Comparison of ENCODE assay signal across 1 cellular context in the genomic region with DNA sequence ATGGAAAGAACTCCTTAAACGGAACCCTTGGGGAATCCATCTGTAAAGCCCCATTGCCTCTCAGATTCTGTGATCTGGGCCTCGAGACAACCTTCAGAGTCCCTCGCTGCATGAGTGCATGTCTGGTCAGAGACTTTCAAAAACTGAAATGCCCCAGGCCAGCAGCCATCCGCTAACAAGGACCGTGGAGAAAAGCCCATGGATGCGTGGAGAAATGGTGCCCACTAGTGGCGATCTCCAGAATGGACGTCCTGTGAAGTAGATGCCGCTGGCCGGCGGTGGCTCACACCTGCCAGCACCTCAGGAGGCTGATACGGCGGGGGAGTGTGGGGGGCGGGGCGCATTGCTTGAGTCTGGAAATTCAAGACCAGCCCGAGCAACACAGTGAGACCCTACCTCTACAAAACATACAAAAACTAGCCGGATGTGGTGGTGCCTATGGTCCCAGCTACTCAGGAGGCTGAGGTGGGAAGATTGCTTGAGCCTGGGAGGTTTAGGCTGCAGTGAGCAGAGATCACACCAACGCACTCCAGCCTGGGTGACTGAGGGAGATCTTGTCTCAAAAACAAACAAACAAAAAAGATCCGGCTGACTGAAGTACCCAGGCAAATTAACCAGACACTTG.
TF ChIP-seq lines count a peak whose summit lies in the region.

No MANE protein-coding gene starts in this region.

TF ChIP-seq in GM12878, 131 proteins besides CTCF, POLR2A, EP300 and RAD21 (continued from another document):
- TF ChIP-seq FOXM1 (IDR thresholded peaks at IDR 0.05; ENCODE audit: low read depth, low read length), result 0 out of 2 replicates have a peak, but pooled peaks have one; percentile 27
- no peak for TF ChIP-seq RAD51 (IDR thresholded peaks at IDR 0.05)
- TF ChIP-seq STAT3 (IDR thresholded peaks at IDR 0.05; ENCODE audit: low read depth, low read length), result no peak
- TF ChIP-seq, protein P1, sequence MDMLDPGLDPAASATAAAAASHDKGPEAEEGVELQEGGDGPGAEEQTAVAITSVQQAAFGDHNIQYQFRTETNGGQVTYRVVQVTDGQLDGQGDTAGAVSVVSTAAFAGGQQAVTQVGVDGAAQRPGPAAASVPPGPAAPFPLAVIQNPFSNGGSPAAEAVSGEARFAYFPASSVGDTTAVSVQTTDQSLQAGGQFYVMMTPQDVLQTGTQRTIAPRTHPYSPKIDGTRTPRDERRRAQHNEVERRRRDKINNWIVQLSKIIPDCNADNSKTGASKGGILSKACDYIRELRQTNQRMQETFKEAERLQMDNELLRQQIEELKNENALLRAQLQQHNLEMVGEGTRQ (IDR thresholded peaks at IDR 0.05; ENCODE audit: borderline replicate concordance, low read depth, low read length), result no peak
- no peak for TF ChIP-seq SIN3A (IDR thresholded peaks at IDR 0.05; ENCODE audit: low read depth, low read length)
- TF ChIP-seq EGR1 (IDR thresholded peaks at IDR 0.05; ENCODE audit: borderline replicate concordance in 1 of 2, low read depth in 2 of 2, low read length in 2 of 2), result no peak
- no peak for TF ChIP-seq ZBED1 (IDR thresholded peaks at IDR 0.05; ENCODE audit: borderline replicate concordance)
- no peak for TF ChIP-seq KLF5 (IDR thresholded peaks at IDR 0.05; ENCODE audit: partially characterized antibody)
- no peak for TF ChIP-seq ZNF217 (IDR thresholded peaks at IDR 0.05)
- no peak for TF ChIP-seq FOXK2 (IDR thresholded peaks at IDR 0.05)
- no peak for TF ChIP-seq BRCA1 (IDR thresholded peaks at IDR 0.05; ENCODE audit: low read depth, low read length)
- TF ChIP-seq ZNF207 (IDR thresholded peaks at IDR 0.05; ENCODE audit: borderline replicate concordance), result no peak
- TF ChIP-seq, protein P2, sequence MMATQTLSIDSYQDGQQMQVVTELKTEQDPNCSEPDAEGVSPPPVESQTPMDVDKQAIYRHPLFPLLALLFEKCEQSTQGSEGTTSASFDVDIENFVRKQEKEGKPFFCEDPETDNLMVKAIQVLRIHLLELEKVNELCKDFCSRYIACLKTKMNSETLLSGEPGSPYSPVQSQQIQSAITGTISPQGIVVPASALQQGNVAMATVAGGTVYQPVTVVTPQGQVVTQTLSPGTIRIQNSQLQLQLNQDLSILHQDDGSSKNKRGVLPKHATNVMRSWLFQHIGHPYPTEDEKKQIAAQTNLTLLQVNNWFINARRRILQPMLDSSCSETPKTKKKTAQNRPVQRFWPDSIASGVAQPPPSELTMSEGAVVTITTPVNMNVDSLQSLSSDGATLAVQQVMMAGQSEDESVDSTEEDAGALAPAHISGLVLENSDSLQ (IDR thresholded peaks at IDR 0.05), result no peak
- TF ChIP-seq MYB (IDR thresholded peaks at IDR 0.05; ENCODE audit: borderline replicate concordance, low read depth, low read length), result no peak
- no peak for TF ChIP-seq POLR2AphosphoS5 (IDR thresholded peaks at IDR 0.05; ENCODE audit: low read length)
- TF ChIP-seq, protein P3, sequence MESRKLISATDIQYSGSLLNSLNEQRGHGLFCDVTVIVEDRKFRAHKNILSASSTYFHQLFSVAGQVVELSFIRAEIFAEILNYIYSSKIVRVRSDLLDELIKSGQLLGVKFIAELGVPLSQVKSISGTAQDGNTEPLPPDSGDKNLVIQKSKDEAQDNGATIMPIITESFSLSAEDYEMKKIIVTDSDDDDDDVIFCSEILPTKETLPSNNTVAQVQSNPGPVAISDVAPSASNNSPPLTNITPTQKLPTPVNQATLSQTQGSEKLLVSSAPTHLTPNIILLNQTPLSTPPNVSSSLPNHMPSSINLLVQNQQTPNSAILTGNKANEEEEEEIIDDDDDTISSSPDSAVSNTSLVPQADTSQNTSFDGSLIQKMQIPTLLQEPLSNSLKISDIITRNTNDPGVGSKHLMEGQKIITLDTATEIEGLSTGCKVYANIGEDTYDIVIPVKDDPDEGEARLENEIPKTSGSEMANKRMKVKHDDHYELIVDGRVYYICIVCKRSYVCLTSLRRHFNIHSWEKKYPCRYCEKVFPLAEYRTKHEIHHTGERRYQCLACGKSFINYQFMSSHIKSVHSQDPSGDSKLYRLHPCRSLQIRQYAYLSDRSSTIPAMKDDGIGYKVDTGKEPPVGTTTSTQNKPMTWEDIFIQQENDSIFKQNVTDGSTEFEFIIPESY (IDR thresholded peaks at IDR 0.05), result no peak
- no peak for TF ChIP-seq MEF2A (IDR thresholded peaks at IDR 0.05; ENCODE audit: insufficient read depth, low read depth, low read length)
- no peak for TF ChIP-seq GATAD2B (conservative IDR thresholded peaks at IDR 0.05; ENCODE audit: low read depth)
- TF ChIP-seq CHD4 (IDR thresholded peaks at IDR 0.05), result no peak
- TF ChIP-seq ZNF274 (IDR thresholded peaks at IDR 0.05; ENCODE audit: insufficient read depth, insufficient read length), result no peak
- no peak for TF ChIP-seq FOS (IDR thresholded peaks at IDR 0.05; ENCODE audit: borderline replicate concordance, extremely low read depth, insufficient read length)
- TF ChIP-seq SIX5 (IDR thresholded peaks at IDR 0.05; ENCODE audit: low read depth, low read length, severe bottlenecking), result no peak
- no peak for TF ChIP-seq PAX8 (IDR thresholded peaks at IDR 0.05)
- no peak for TF ChIP-seq EED (IDR thresholded peaks at IDR 0.05; ENCODE audit: low read depth)
- no peak for TF ChIP-seq MYC (IDR thresholded peaks at IDR 0.05; ENCODE audit: insufficient read depth, insufficient read length, insufficient replicate concordance, low read length, severe bottlenecking)
- TF ChIP-seq, protein P4, sequence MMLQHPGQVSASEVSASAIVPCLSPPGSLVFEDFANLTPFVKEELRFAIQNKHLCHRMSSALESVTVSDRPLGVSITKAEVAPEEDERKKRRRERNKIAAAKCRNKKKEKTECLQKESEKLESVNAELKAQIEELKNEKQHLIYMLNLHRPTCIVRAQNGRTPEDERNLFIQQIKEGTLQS (IDR thresholded peaks at IDR 0.05; ENCODE audit: borderline replicate concordance, extremely low read depth, low read depth, low read length), result no peak
- TF ChIP-seq, protein P5, sequence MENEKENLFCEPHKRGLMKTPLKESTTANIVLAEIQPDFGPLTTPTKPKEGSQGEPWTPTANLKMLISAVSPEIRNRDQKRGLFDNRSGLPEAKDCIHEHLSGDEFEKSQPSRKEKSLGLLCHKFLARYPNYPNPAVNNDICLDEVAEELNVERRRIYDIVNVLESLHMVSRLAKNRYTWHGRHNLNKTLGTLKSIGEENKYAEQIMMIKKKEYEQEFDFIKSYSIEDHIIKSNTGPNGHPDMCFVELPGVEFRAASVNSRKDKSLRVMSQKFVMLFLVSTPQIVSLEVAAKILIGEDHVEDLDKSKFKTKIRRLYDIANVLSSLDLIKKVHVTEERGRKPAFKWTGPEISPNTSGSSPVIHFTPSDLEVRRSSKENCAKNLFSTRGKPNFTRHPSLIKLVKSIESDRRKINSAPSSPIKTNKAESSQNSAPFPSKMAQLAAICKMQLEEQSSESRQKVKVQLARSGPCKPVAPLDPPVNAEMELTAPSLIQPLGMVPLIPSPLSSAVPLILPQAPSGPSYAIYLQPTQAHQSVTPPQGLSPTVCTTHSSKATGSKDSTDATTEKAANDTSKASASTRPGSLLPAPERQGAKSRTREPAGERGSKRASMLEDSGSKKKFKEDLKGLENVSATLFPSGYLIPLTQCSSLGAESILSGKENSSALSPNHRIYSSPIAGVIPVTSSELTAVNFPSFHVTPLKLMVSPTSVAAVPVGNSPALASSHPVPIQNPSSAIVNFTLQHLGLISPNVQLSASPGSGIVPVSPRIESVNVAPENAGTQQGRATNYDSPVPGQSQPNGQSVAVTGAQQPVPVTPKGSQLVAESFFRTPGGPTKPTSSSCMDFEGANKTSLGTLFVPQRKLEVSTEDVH (IDR thresholded peaks at IDR 0.05; ENCODE audit: low read depth, partially characterized antibody), result no peak
- TF ChIP-seq POU2F2 (IDR thresholded peaks at IDR 0.05; ENCODE audit: borderline replicate concordance, low read depth, low read length), result peak; percentile 47; the same call in 1 of the 3 replicates
- no peak for TF ChIP-seq WRNIP1 (IDR thresholded peaks at IDR 0.05; ENCODE audit: borderline replicate concordance, low read depth, low read length)
- no peak for TF ChIP-seq ASH2L (IDR thresholded peaks at IDR 0.05; ENCODE audit: borderline replicate concordance, low read depth)
- peak; percentile 47; the same call in 1 of the 2 replicates for TF ChIP-seq MXI1 (IDR thresholded peaks at IDR 0.05; ENCODE audit: low read depth, low read length)
- TF ChIP-seq, protein P6, sequence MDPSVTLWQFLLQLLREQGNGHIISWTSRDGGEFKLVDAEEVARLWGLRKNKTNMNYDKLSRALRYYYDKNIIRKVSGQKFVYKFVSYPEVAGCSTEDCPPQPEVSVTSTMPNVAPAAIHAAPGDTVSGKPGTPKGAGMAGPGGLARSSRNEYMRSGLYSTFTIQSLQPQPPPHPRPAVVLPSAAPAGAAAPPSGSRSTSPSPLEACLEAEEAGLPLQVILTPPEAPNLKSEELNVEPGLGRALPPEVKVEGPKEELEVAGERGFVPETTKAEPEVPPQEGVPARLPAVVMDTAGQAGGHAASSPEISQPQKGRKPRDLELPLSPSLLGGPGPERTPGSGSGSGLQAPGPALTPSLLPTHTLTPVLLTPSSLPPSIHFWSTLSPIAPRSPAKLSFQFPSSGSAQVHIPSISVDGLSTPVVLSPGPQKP (IDR thresholded peaks at IDR 0.05; ENCODE audit: low read depth, low read length), result no peak
- no peak for TF ChIP-seq SUPT20H (IDR thresholded peaks at IDR 0.05; ENCODE audit: borderline replicate concordance, control insufficient read depth, low read depth, low read length)
- no peak for TF ChIP-seq RFX5 (IDR thresholded peaks at IDR 0.05; ENCODE audit: low read depth, low read length)
- TF ChIP-seq SRF (IDR thresholded peaks at IDR 0.05; ENCODE audit: low read depth in 2 of 2, low read length in 2 of 2), result no peak
- peak; percentile 40; the same call in 1 of the 2 replicates for TF ChIP-seq TBL1XR1 (IDR thresholded peaks at IDR 0.05; ENCODE audit: low read depth, low read length)
- TF ChIP-seq, protein P7, sequence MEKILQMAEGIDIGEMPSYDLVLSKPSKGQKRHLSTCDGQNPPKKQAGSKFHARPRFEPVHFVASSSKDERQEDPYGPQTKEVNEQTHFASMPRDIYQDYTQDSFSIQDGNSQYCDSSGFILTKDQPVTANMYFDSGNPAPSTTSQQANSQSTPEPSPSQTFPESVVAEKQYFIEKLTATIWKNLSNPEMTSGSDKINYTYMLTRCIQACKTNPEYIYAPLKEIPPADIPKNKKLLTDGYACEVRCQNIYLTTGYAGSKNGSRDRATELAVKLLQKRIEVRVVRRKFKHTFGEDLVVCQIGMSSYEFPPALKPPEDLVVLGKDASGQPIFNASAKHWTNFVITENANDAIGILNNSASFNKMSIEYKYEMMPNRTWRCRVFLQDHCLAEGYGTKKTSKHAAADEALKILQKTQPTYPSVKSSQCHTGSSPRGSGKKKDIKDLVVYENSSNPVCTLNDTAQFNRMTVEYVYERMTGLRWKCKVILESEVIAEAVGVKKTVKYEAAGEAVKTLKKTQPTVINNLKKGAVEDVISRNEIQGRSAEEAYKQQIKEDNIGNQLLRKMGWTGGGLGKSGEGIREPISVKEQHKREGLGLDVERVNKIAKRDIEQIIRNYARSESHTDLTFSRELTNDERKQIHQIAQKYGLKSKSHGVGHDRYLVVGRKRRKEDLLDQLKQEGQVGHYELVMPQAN (conservative IDR thresholded peaks at IDR 0.05), result no peak
- TF ChIP-seq, protein P8, sequence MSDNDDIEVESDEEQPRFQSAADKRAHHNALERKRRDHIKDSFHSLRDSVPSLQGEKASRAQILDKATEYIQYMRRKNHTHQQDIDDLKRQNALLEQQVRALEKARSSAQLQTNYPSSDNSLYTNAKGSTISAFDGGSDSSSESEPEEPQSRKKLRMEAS (IDR thresholded peaks at IDR 0.05; ENCODE audit: low read depth, low read length), result peak; percentile 34; the same call in 1 of the 2 replicates
- TF ChIP-seq, protein P9, sequence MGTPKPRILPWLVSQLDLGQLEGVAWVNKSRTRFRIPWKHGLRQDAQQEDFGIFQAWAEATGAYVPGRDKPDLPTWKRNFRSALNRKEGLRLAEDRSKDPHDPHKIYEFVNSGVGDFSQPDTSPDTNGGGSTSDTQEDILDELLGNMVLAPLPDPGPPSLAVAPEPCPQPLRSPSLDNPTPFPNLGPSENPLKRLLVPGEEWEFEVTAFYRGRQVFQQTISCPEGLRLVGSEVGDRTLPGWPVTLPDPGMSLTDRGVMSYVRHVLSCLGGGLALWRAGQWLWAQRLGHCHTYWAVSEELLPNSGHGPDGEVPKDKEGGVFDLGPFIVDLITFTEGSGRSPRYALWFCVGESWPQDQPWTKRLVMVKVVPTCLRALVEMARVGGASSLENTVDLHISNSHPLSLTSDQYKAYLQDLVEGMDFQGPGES (IDR thresholded peaks at IDR 0.05), result no peak
- TF ChIP-seq HDGF (IDR thresholded peaks at IDR 0.05), result no peak
- TF ChIP-seq RB1 (IDR thresholded peaks at IDR 0.05; ENCODE audit: borderline replicate concordance), result no peak
- TF ChIP-seq, protein P10, sequence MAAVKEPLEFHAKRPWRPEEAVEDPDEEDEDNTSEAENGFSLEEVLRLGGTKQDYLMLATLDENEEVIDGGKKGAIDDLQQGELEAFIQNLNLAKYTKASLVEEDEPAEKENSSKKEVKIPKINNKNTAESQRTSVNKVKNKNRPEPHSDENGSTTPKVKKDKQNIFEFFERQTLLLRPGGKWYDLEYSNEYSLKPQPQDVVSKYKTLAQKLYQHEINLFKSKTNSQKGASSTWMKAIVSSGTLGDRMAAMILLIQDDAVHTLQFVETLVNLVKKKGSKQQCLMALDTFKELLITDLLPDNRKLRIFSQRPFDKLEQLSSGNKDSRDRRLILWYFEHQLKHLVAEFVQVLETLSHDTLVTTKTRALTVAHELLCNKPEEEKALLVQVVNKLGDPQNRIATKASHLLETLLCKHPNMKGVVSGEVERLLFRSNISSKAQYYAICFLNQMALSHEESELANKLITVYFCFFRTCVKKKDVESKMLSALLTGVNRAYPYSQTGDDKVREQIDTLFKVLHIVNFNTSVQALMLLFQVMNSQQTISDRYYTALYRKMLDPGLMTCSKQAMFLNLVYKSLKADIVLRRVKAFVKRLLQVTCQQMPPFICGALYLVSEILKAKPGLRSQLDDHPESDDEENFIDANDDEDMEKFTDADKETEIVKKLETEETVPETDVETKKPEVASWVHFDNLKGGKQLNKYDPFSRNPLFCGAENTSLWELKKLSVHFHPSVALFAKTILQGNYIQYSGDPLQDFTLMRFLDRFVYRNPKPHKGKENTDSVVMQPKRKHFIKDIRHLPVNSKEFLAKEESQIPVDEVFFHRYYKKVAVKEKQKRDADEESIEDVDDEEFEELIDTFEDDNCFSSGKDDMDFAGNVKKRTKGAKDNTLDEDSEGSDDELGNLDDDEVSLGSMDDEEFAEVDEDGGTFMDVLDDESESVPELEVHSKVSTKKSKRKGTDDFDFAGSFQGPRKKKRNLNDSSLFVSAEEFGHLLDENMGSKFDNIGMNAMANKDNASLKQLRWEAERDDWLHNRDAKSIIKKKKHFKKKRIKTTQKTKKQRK (IDR thresholded peaks at IDR 0.05; ENCODE audit: low read depth, low read length), result no peak
- no peak for TF ChIP-seq TARDBP (IDR thresholded peaks at IDR 0.05; ENCODE audit: borderline replicate concordance)
TF ChIP-seq in GM12878: peak in this region for 20.
